In the genomic region with DNA sequence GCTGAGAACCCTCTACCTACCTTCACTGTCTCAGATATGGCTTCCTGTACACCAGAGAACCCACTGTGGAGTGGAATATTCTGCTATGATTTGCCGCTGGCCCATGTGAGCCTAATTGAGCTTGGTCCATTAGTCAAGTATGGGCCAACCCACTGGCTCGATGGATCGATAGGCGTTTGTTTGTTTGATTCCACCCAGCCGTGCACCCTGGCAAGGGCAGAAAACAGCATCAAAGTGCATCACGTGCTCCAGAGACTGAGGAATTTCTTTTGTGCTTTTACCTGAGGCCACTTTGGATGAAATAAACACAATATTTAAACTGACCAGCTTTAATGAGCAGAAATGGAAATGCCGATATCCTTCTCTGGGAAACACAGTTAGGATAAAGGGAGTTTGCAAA, we compare ENCODE assay signal across 16 cellular contexts.
DNase-seq lines count a peak whose midpoint lies in the region; ATAC-seq and TF ChIP-seq lines count a peak whose summit lies in the region.
"Had no signal": no experiment of that assay in that cellular context is flagged by ENCODE, and none has a peak within 500 bp of the region (broad histone marks: within the 10 kb centered on the region; RNA-seq: fewer than 3 reads in every experiment).

No MANE protein-coding gene starts in this region.

- H3K27ac Mint-ChIP-seq in GM23338 (peak overlapping the region; percentile 67; the same call in 1 of the 2 replicates), neural crest cell (ENCODE audit: unreplicated experiment) (peak overlapping the region; percentile 12), type B pancreatic cell (no peak overlapping the region)
- H3K27ac Mint-ChIP-seq: H9 had no signal

- H3F3A ChIP-seq in GM23338 (replicated peaks; ENCODE audit: low read depth): no peaks in the 10 kb centered on the region

- H3K27ac ChIP-seq in GM23338 (ENCODE audit: low read depth): no peak overlapping the region
- H3K27ac ChIP-seq: GM23248 had no signal

- no peak for ATAC-seq in GM23338
- ATAC-seq: GM12878, HCT116 had no signal

- peaks cover 15% of the 10 kb centered on the region for H3K4me1 Mint-ChIP-seq in GM23338
- peaks cover 6% of the 10 kb centered on the region for H3K4me1 Mint-ChIP-seq in neural crest cell
- peaks cover 8% of the 10 kb centered on the region for H3K4me1 Mint-ChIP-seq in type B pancreatic cell (ENCODE audit: unreplicated experiment)
- H3K4me1 Mint-ChIP-seq: CD4-positive, alpha-beta memory T cell had no signal

- H3K4me2 ChIP-seq in GM23338: no peak overlapping the region

- H3K27me3 ChIP-seq in GM23338 (ENCODE audit: insufficient read depth): no peaks in the 10 kb centered on the region

- H3K36me3 ChIP-seq in GM23338 (ENCODE audit: insufficient read depth): no peaks in the 10 kb centered on the region

- H3K79me2 ChIP-seq in GM23338 (replicated peaks; ENCODE audit: insufficient read depth): no peaks in the 10 kb centered on the region; the same call in 1 of the 2 replicates

- no peaks in the 10 kb centered on the region for H3K9me2 ChIP-seq in GM23338 (ENCODE audit: insufficient read depth)

- no peak overlapping the region for H2AFZ ChIP-seq in GM23338
- H2AFZ ChIP-seq: GM23248 had no signal

- H3K36me3 Mint-ChIP-seq in GM23338 (ENCODE audit: low read depth) (peaks cover 27% of the 10 kb centered on the region; the same call in 2 of the 3 replicates), neural crest cell (ENCODE audit: low read depth) (peaks cover 4% of the 10 kb centered on the region), type B pancreatic cell (no peaks in the 10 kb centered on the region)
- H3K36me3 Mint-ChIP-seq: CD4-positive, alpha-beta memory T cell had no signal

- TF ChIP-seq CTCF in GM23338 (conservative IDR thresholded peaks at IDR 0.05; ENCODE audit: low read depth in 2 of 2) (no peak), neural crest cell (conservative IDR thresholded peaks at IDR 0.05) (no peak), type B pancreatic cell (conservative IDR thresholded peaks at IDR 0.05) (no peak)

- DNase-seq in COLO668 (lab: John Stamatoyannopoulos, UW; ENCODE audit: unreplicated experiment) (peak; percentile 11), GM23338 (ENCODE audit: low spot score) (no peak), neural crest cell (ENCODE audit: low read depth, low spot score) (no peak), type B pancreatic cell (ENCODE audit: extremely low spot score, unreplicated experiment) (no peak), EL (no peak)
- no peak for DNase-seq in stimulated activated CD4-positive, alpha-beta T cell treated with anti-CD3 and anti-CD28 coated beads, Interleukin-1b, Interleukin-23, amount 100 ng/mL, for 48 hours
- DNase-seq: C1 segment of cervical spinal cord; Caco-2; CD4-positive, alpha-beta memory T cell; DMS153; DND-41; GDM1; GM23248; H9 had no signal

- no peak overlapping the region for H3K4me3 ChIP-seq in GM23338
- H3K4me3 ChIP-seq: GM12878, GM23248 had no signal

- H3K4me1 ChIP-seq in GM23338 (ENCODE audit: insufficient read depth): no peaks in the 10 kb centered on the region
- H3K4me1 ChIP-seq: Caco-2 had no signal

- H3K9me3 Mint-ChIP-seq in GM23338: peaks cover 15% of the 10 kb centered on the region
- H3K9me3 Mint-ChIP-seq in neural crest cell: peaks cover 12% of the 10 kb centered on the region
- peaks cover 5% of the 10 kb centered on the region for H3K9me3 Mint-ChIP-seq in type B pancreatic cell

- H3K4me3 Mint-ChIP-seq in GM23338: no peak overlapping the region
- H3K4me3 Mint-ChIP-seq in neural crest cell: no peak overlapping the region
- H3K4me3 Mint-ChIP-seq in type B pancreatic cell: peak overlapping the region; percentile 34
- H3K4me3 Mint-ChIP-seq: CD4-positive, alpha-beta memory T cell; H9 had no signal

- H4K20me1 ChIP-seq in GM23338 (replicated peaks; ENCODE audit: insufficient read depth): no peaks in the 10 kb centered on the region

- H3K27me3 Mint-ChIP-seq in GM23338 (ENCODE audit: insufficient read depth, low read depth, poor library complexity) (peaks cover 13% of the 10 kb centered on the region), neural crest cell (ENCODE audit: low read depth) (peaks cover 3% of the 10 kb centered on the region), type B pancreatic cell (no peaks in the 10 kb centered on the region)
- H3K27me3 Mint-ChIP-seq: CD4-positive, alpha-beta memory T cell had no signal

TF ChIP-seq in GM23338, 12 proteins besides CTCF, POLR2A, EP300 and RAD21 (continues in another document):
- TF ChIP-seq STAT1 (IDR thresholded peaks at IDR 0.05; ENCODE audit: unreplicated experiment) (no peak), EZH2phosphoT487 (IDR thresholded peaks at IDR 0.05; ENCODE audit: unreplicated experiment) (no peak), EZH2 (IDR thresholded peaks at IDR 0.05; ENCODE audit: low read depth, unreplicated experiment) (no peak), ZNF114 (CRISPR knock-in tag; IDR thresholded peaks at IDR 0.05) (no peak), NANOG (IDR thresholded peaks at IDR 0.05; ENCODE audit: borderline replicate concordance) (no peak), CREB1 (CRISPR knock-in tag; IDR thresholded peaks at IDR 0.05; ENCODE audit: low read depth) (no peak), ZNF331 (CRISPR knock-in tag; IDR thresholded peaks at IDR 0.05; ENCODE audit: low read depth) (no peak), JUNB (IDR thresholded peaks at IDR 0.05; ENCODE audit: unreplicated experiment) (no peak)
- TF ChIP-seq, protein P1, sequence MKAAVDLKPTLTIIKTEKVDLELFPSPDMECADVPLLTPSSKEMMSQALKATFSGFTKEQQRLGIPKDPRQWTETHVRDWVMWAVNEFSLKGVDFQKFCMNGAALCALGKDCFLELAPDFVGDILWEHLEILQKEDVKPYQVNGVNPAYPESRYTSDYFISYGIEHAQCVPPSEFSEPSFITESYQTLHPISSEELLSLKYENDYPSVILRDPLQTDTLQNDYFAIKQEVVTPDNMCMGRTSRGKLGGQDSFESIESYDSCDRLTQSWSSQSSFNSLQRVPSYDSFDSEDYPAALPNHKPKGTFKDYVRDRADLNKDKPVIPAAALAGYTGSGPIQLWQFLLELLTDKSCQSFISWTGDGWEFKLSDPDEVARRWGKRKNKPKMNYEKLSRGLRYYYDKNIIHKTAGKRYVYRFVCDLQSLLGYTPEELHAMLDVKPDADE (IDR thresholded peaks at IDR 0.05): no peak
- TF ChIP-seq, protein P2, sequence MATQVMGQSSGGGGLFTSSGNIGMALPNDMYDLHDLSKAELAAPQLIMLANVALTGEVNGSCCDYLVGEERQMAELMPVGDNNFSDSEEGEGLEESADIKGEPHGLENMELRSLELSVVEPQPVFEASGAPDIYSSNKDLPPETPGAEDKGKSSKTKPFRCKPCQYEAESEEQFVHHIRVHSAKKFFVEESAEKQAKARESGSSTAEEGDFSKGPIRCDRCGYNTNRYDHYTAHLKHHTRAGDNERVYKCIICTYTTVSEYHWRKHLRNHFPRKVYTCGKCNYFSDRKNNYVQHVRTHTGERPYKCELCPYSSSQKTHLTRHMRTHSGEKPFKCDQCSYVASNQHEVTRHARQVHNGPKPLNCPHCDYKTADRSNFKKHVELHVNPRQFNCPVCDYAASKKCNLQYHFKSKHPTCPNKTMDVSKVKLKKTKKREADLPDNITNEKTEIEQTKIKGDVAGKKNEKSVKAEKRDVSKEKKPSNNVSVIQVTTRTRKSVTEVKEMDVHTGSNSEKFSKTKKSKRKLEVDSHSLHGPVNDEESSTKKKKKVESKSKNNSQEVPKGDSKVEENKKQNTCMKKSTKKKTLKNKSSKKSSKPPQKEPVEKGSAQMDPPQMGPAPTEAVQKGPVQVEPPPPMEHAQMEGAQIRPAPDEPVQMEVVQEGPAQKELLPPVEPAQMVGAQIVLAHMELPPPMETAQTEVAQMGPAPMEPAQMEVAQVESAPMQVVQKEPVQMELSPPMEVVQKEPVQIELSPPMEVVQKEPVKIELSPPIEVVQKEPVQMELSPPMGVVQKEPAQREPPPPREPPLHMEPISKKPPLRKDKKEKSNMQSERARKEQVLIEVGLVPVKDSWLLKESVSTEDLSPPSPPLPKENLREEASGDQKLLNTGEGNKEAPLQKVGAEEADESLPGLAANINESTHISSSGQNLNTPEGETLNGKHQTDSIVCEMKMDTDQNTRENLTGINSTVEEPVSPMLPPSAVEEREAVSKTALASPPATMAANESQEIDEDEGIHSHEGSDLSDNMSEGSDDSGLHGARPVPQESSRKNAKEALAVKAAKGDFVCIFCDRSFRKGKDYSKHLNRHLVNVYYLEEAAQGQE (IDR thresholded peaks at IDR 0.05; ENCODE audit: unreplicated experiment): no peak
